Comparison of ENCODE assay signal across 17 cellular contexts in genomic region chr10:21978191-21978862, GRCh38. TPM values are rescaled to one million over a fixed set of nuclear protein-coding genes. Genes with fewer than 3 reads are reported as not detected.
DNase-seq lines count a peak whose midpoint lies in the region; ATAC-seq lines count a peak whose summit lies in the region.
"Had no signal": no experiment of that assay in that cellular context is flagged by ENCODE, and none has a peak within 500 bp of the region (broad histone marks: within the 10 kb centered on the region; RNA-seq: fewer than 3 reads in every experiment).

No MANE protein-coding gene starts in this region.

- H3K4me3 ChIP-seq in ectodermal cell (ENCODE audit: insufficient read depth, low read depth, low read length) (no peak overlapping the region), mesenchymal stem cell (ENCODE audit: insufficient read depth in 1 of 2, low read depth in 1 of 2, low read length in 2 of 2) (no peak overlapping the region)
- H3K4me3 ChIP-seq: lower lobe of right lung had no signal

- H4K91ac ChIP-seq in mesenchymal stem cell (ENCODE audit: low read length): no peak overlapping the region

- H3K36me3 Mint-ChIP-seq in activated naive CD4-positive, alpha-beta T cell treated with anti-CD3 and anti-CD28 coated beads, Interleukin-2, amount 50 U/mL, for 72 hours: peaks cover 0 to 2% of the 10 kb centered on the region in 2 donors
- H3K36me3 Mint-ChIP-seq: IgD-negative memory B cell had no signal

- peaks cover 15% of the 10 kb centered on the region for H3K79me1 ChIP-seq in mesenchymal stem cell (replicated peaks; ENCODE audit: low read length, poor library complexity, severe bottlenecking)

- no peak overlapping the region for H4K8ac ChIP-seq in mesenchymal stem cell (ENCODE audit: low read length)

- 0 to 9% methylated on average over 1 of the region's 1 CpG for WGBS in ectodermal cell, 2 experiments
- WGBS in mesenchymal stem cell: 0% methylated on average over 1 of the region's 1 CpG

- no peaks in the 10 kb centered on the region for H3K36me3 ChIP-seq in ectodermal cell (ENCODE audit: control insufficient read depth, insufficient read depth, low read length)
- H3K36me3 ChIP-seq in mesenchymal stem cell (ENCODE audit: control insufficient read depth in 1 of 2, insufficient read depth in 2 of 2, low read depth in 1 of 2, low read length in 2 of 2): no peaks in the 10 kb centered on the region
- H3K36me3 ChIP-seq: lower lobe of right lung had no signal

- no peak overlapping the region for H3K14ac ChIP-seq in mesenchymal stem cell (ENCODE audit: low read length in 2 of 2)

- H3K4me1 ChIP-seq in ectodermal cell (ENCODE audit: control insufficient read depth, insufficient read depth, low read length): peaks cover 26% of the 10 kb centered on the region
- peaks cover 3% of the 10 kb centered on the region for H3K4me1 ChIP-seq in mesenchymal stem cell (ENCODE audit: control insufficient read depth, insufficient read depth, low read depth, low read length)

- no peak overlapping the region for H2AFZ ChIP-seq in mesenchymal stem cell (ENCODE audit: low read depth, low read length)

- H3K9me3 ChIP-seq in ectodermal cell (ENCODE audit: control insufficient read depth, low read length) (no peaks in the 10 kb centered on the region), mesenchymal stem cell (ENCODE audit: control insufficient read depth, low read length) (no peaks in the 10 kb centered on the region)
- H3K9me3 ChIP-seq: lower lobe of right lung had no signal

- no peak overlapping the region for H2BK5ac ChIP-seq in mesenchymal stem cell (ENCODE audit: low read depth, low read length, poor library complexity, severe bottlenecking)

- no peak overlapping the region for H2AK5ac ChIP-seq in mesenchymal stem cell (ENCODE audit: low read length, severe bottlenecking)

- H3K4me2 ChIP-seq in mesenchymal stem cell (ENCODE audit: low read length, poor library complexity, severe bottlenecking): no peak overlapping the region

- no peak overlapping the region for H2BK12ac ChIP-seq in mesenchymal stem cell (ENCODE audit: low read length in 2 of 2)

- H3K27ac Mint-ChIP-seq in activated naive CD4-positive, alpha-beta T cell treated with anti-CD3 and anti-CD28 coated beads, Interleukin-2, amount 50 U/mL, for 72 hours: no peak overlapping the region
- H3K27ac Mint-ChIP-seq: CD4-positive, CD25-positive, alpha-beta regulatory T cell; IgD-negative memory B cell; progenitor cell of endocrine pancreas; stimulated activated naive B cell treated with anti-CD40 and anti-IgM and Interleukin-4, amounts not matched to agents 10 μg/mL and 1 μg/mL and 100 μg/mL, for 72 hours; T-helper 17 cell had no signal

- H2BK15ac ChIP-seq in mesenchymal stem cell (ENCODE audit: low read depth, poor library complexity, severe bottlenecking): no peak overlapping the region

- DNase-seq in GM03348 (ENCODE audit: low spot score) (peak; percentile 13), NCI-H69 (lab: John Stamatoyannopoulos, UW) (peak; percentile 40), mesenchymal stem cell (peak; percentile 67), NCI-H2196 treated with DMSO at 0.1 percent for 48 hours (lab: John Stamatoyannopoulos, UW; ENCODE audit: unreplicated experiment) (no peak), AG20443 (ENCODE audit: low spot score) (no peak)
- DNase-seq in activated naive CD4-positive, alpha-beta T cell treated with anti-CD3 and anti-CD28 coated beads, Interleukin-2, amount 50 U/mL, for 72 hours (ENCODE audit: low spot score in 2 of 2): no peak
- DNase-seq: activated CD4-positive, alpha-beta T cell treated with anti-CD3 and anti-CD28 coated beads, Interleukin-2, amount 50 U/mL, for 4 hours; activated effector memory CD4-positive, alpha-beta T cell treated with anti-CD3 and anti-CD28 coated beads, Interleukin-2, amount 50 U/mL, for 16 hours; CD4-positive, CD25-positive, alpha-beta regulatory T cell; lower lobe of right lung; NCI-H2029 treated with DMSO at 0.1 percent for 48 hours; stimulated activated naive B cell treated with anti-CD40 and anti-IgM and Interleukin-4, amounts not matched to agents 10 μg/mL and 1 μg/mL and 100 μg/mL, for 72 hours; T-helper 17 cell had no signal

- H2BK120ac ChIP-seq in mesenchymal stem cell (ENCODE audit: low read depth, low read length): no peak overlapping the region

- H3K9ac ChIP-seq in mesenchymal stem cell (ENCODE audit: low read length): no peak overlapping the region

- no peak overlapping the region for H3K23ac ChIP-seq in mesenchymal stem cell (ENCODE audit: low read length in 2 of 2)

- H3K9me3 Mint-ChIP-seq in activated naive CD4-positive, alpha-beta T cell treated with anti-CD3 and anti-CD28 coated beads, Interleukin-2, amount 50 U/mL, for 72 hours: no peaks in the 10 kb centered on the region
- H3K9me3 Mint-ChIP-seq: IgD-negative memory B cell; stimulated activated naive B cell treated with anti-CD40 and anti-IgM and Interleukin-4, amounts not matched to agents 10 μg/mL and 1 μg/mL and 100 μg/mL, for 72 hours had no signal

- no peak overlapping the region for H3K4ac ChIP-seq in mesenchymal stem cell (ENCODE audit: low read depth in 1 of 2, low read length in 2 of 2)

- no peak overlapping the region for H3K18ac ChIP-seq in mesenchymal stem cell (ENCODE audit: low read depth in 1 of 2, low read length in 2 of 2)

- ATAC-seq in activated naive CD4-positive, alpha-beta T cell treated with anti-CD3 and anti-CD28 coated beads, Interleukin-2, amount 50 U/mL, for 72 hours: no peak
- no peak for ATAC-seq in HG03571 (IDR thresholded peaks at IDR 0.05; ENCODE audit: unreplicated experiment)
- ATAC-seq: lower lobe of right lung; stimulated activated naive B cell treated with anti-CD40 and anti-IgM and Interleukin-4, amounts not matched to agents 10 μg/mL and 1 μg/mL and 100 μg/mL, for 72 hours; T-helper 17 cell had no signal

- H3K27me3 ChIP-seq in ectodermal cell (ENCODE audit: control insufficient read depth, insufficient read depth, low read length, poor library complexity, severe bottlenecking): no peaks in the 10 kb centered on the region
- H3K27me3 ChIP-seq in mesenchymal stem cell (ENCODE audit: control insufficient read depth in 1 of 2, insufficient read depth in 1 of 2, low read length in 2 of 2): no peaks in the 10 kb centered on the region

- H3K27ac ChIP-seq in ectodermal cell (ENCODE audit: insufficient read depth, low read depth, low read length, poor library complexity, severe bottlenecking) (peak overlapping the region; percentile 3), mesenchymal stem cell (ENCODE audit: low read length, poor library complexity, severe bottlenecking) (no peak overlapping the region)
- H3K27ac ChIP-seq: lower lobe of right lung had no signal

RNA-seq across cellular contexts. Expression of gene DNAJC1, which starts 25.2 kb away (rescaled TPM):
- polyA plus RNA-seq in ectodermal cell (2013, experiment 1 of 4): 15.8 TPM
- polyA plus RNA-seq in ectodermal cell (2013, experiment 2 of 4): 14.4 TPM
- polyA plus RNA-seq in ectodermal cell (2013, experiment 3 of 4): 18.9 TPM
- polyA plus RNA-seq in ectodermal cell (2013, experiment 4 of 4): 19.6 TPM
- polyA plus RNA-seq in mesenchymal stem cell (2013, experiment 1 of 2): 75.7 TPM
- 77.3 TPM for polyA plus RNA-seq in mesenchymal stem cell (2013, experiment 2 of 2)
- 10 to 100 TPM; 22.2 to 27.8 TPM for total RNA-seq in activated naive CD4-positive, alpha-beta T cell treated with anti-CD3 and anti-CD28 coated beads, Interleukin-2, amount 50 U/mL, for 72 hours

Comparison
In these comparisons a context has a peak if more than half of its experiments do, and no peak if none do; other contexts are left out.
1. DNase-seq: peak in GM03348 (single experiment), NCI-H69 (single experiment) and mesenchymal stem cell (single experiment); none in activated naive CD4-positive, alpha-beta T cell treated with anti-CD3 and anti-CD28 coated beads, Interleukin-2, amount 50 U/mL, for 72 hours (0 of 2), NCI-H2196 treated with DMSO at 0.1 percent for 48 hours (single experiment) and AG20443 (single experiment).